In genomic region chr6:151475653-151476523, GRCh38 we compare ENCODE assay signal across 8 cellular contexts. TPM values are rescaled to one million over a fixed set of nuclear protein-coding genes. Genes with fewer than 3 reads are reported as not detected.
DNase-seq lines count a peak whose midpoint lies in the region; ATAC-seq and TF ChIP-seq lines count a peak whose summit lies in the region.

No MANE protein-coding gene starts in this region.

- TF ChIP-seq CTCF in lower lobe of right lung (IDR thresholded peaks at IDR 0.05) (peak; percentile 86), thoracic aorta (IDR thresholded peaks at IDR 0.05) (peak; percentile 86)

- no peaks in the 10 kb centered on the region for H3K4me1 ChIP-seq in lower lobe of right lung
- no peaks in the 10 kb centered on the region for H3K4me1 ChIP-seq in thoracic aorta (ENCODE audit: control insufficient read depth in 1 of 2, low read depth in 2 of 2)

- H3K9me3 ChIP-seq in lower lobe of right lung (no peaks in the 10 kb centered on the region), thoracic aorta (no peaks in the 10 kb centered on the region)

- H3K4me3 ChIP-seq in lower lobe of right lung (peak overlapping the region; percentile 22), thoracic aorta (peak overlapping the region; percentile 7)

- intact Hi-C loops in lower lobe of right lung (cut with DNase I), result no loop called here

- H3K27ac ChIP-seq in lower lobe of right lung (no peak overlapping the region), thoracic aorta (no peak overlapping the region)

- H3K27me3 ChIP-seq in lower lobe of right lung (ENCODE audit: low read depth), result no peaks in the 10 kb centered on the region
- no peaks in the 10 kb centered on the region for H3K27me3 ChIP-seq in thoracic aorta (replicated peaks; ENCODE audit: insufficient read depth)

- no peaks in the 10 kb centered on the region for H3K36me3 ChIP-seq in lower lobe of right lung
- H3K36me3 ChIP-seq in thoracic aorta, result no peaks in the 10 kb centered on the region

- ATAC-seq in GM19043 (IDR thresholded peaks at IDR 0.05; ENCODE audit: low read depth, unreplicated experiment) (peak; percentile 58), lower lobe of right lung (peak; percentile 77 to 78), thoracic aorta (ENCODE audit: insufficient number of reproducible peaks, low FRiP score, low read depth) (no peak), HG03565 (IDR thresholded peaks at IDR 0.05; ENCODE audit: unreplicated experiment) (no peak)

- DNase-seq in COLO668 (lab: John Stamatoyannopoulos, UW; ENCODE audit: unreplicated experiment) (peak; percentile 1), KG1 (lab: John Stamatoyannopoulos, UW) (peak; percentile 36), SKM-1 treated with dmso at 0.1 percent for 144 hours (lab: John Stamatoyannopoulos, UW; ENCODE audit: unreplicated experiment) (peak; percentile 43), cerebellum (ENCODE audit: low spot score) (peak; percentile 41), lower lobe of right lung (peak; percentile 60), thoracic aorta (ENCODE audit: low spot score) (no peak)

RNA-seq across cellular contexts. Expression of gene CCDC170, which starts 17.9 kb away (rescaled TPM):
- 2.6 TPM for total RNA-seq in cerebellum
- total RNA-seq in lower lobe of right lung, result 5.4 TPM
- 1 to 10 TPM in 1 of 2 donors, under 1 TPM in 1; 0.81 to 1.5 TPM for total RNA-seq in thoracic aorta

RNA-seq across cellular contexts. Expression of gene RMND1, which starts 24.0 kb away (rescaled TPM):
- total RNA-seq in cerebellum (29.5 TPM), lower lobe of right lung (19.5 TPM), thoracic aorta (10 to 100 TPM; 20.7 to 21.2 TPM)

Comparison
In these comparisons a context has a peak if more than half of its experiments do, and no peak if none do; other contexts are left out.
1. ATAC-seq: peak in GM19043 (single experiment) and lower lobe of right lung (2 of 2); none in thoracic aorta (single experiment) and HG03565 (single experiment).